In the genomic region with DNA sequence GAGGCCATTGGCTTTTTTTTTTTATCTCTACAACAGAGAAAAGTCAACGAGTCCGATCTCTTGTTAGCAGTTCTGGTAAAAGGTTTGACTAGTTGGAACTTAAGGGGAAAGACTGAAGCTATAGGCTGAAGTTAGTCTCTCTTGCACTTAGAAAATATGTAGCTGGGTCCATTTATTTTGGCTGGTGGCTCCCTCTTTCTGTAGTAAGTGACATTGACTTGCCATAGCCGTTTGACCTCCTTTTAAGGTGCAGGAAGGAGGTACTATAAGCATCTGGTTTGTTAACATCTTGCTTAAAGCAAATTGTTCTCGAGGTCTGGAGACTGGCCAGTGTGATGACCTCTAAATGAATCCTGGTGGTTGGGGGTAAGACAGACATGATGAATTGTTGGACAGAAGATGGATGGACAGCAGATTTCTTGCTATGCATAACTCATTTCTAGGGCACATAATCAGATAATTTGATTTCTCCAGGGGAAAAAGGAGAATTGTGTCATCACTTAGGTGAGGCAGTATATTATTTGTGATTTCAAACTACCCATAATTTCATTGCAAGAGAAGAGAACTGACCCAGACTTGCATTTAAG, we compare ENCODE assay signal across 8 cellular contexts.
A peak's percentile ranks its signal among the peaks of the same experiment; 100 is the strongest.
DNase-seq lines count a peak whose midpoint lies in the region; ATAC-seq and TF ChIP-seq lines count a peak whose summit lies in the region.

No MANE protein-coding gene starts in this region.

- TF ChIP-seq CTCF in cardiac muscle cell (IDR thresholded peaks at IDR 0.05; ENCODE audit: low read depth, low read length) (peak; percentile 8), left ventricle myocardium inferior (IDR thresholded peaks at IDR 0.05; ENCODE audit: borderline replicate concordance) (no peak), epithelial cell of esophagus (IDR thresholded peaks at IDR 0.05; ENCODE audit: insufficient read depth, low read depth, low read length, missing control alignments) (peak; percentile 46)

- H3K4me2 ChIP-seq in trophoblast cell (ENCODE audit: low read length), result no peak overlapping the region

- no peak overlapping the region for H2AFZ ChIP-seq in trophoblast cell (ENCODE audit: insufficient read depth, low read length, poor library complexity)

- no peak overlapping the region for H4K12ac ChIP-seq in trophoblast cell (ENCODE audit: low read depth, low read length)

- no peaks in the 10 kb centered on the region for H3K79me2 ChIP-seq in trophoblast cell (ENCODE audit: control insufficient read depth, insufficient read depth, low read length, poor library complexity)

- ATAC-seq in GM19328 (IDR thresholded peaks at IDR 0.05; ENCODE audit: unreplicated experiment), result no peak

- H3K79me1 ChIP-seq in trophoblast cell (ENCODE audit: low read length), result no peaks in the 10 kb centered on the region

- no peaks in the 10 kb centered on the region for H3K9me3 ChIP-seq in cardiac muscle cell (ENCODE audit: low read depth)
- H3K9me3 ChIP-seq in left ventricle myocardium inferior (replicated peaks), result no peaks in the 10 kb centered on the region
- no peaks in the 10 kb centered on the region for H3K9me3 ChIP-seq in trophoblast cell (ENCODE audit: insufficient read depth, low read depth, low read length)

- H3K14ac ChIP-seq in trophoblast cell (ENCODE audit: low read length), result no peak overlapping the region

- no peak overlapping the region for H3K23ac ChIP-seq in trophoblast cell (ENCODE audit: low read length)

- H3K4me3 ChIP-seq in cardiac muscle cell (no peak overlapping the region), left ventricle myocardium inferior (no peak overlapping the region), epithelial cell of esophagus (ENCODE audit: low read length) (no peak overlapping the region), trophoblast cell (ENCODE audit: low read depth, low read length) (no peak overlapping the region)

- H3K9ac ChIP-seq in trophoblast cell (ENCODE audit: low read length), result no peak overlapping the region

- H3K36me3 ChIP-seq in cardiac muscle cell (peaks cover 21% of the 10 kb centered on the region), left ventricle myocardium inferior (peaks cover 43% of the 10 kb centered on the region), trophoblast cell (ENCODE audit: control insufficient read depth in 1 of 2, insufficient read depth in 2 of 2, low read length in 2 of 2) (peaks cover 8 to 15% of the 10 kb centered on the region in 2 experiments)

- H3K4me1 ChIP-seq in cardiac muscle cell (ENCODE audit: low read depth), result no peaks in the 10 kb centered on the region
- no peaks in the 10 kb centered on the region for H3K4me1 ChIP-seq in left ventricle myocardium inferior
- H3K4me1 ChIP-seq in trophoblast cell (ENCODE audit: control insufficient read depth in 1 of 2, insufficient read depth in 2 of 2, low read length in 2 of 2), result no peaks in the 10 kb centered on the region

- intact Hi-C loops in left ventricle myocardium inferior (cut with micrococcal nuclease), result no loop called here

- H3K27ac ChIP-seq in cardiac muscle cell (no peak overlapping the region), left ventricle myocardium inferior (replicated peaks) (no peak overlapping the region), trophoblast cell (ENCODE audit: low read depth, low read length) (no peak overlapping the region)

- DNase-seq in cardiac muscle cell (ENCODE audit: low read depth in 1 of 2, low spot score in 1 of 2) (peak; percentile 8 to 31), left ventricle myocardium inferior (no peak), NAMALWA (ENCODE audit: low spot score) (peak; percentile 53), epithelial cell of esophagus (ENCODE audit: low read depth) (peak; percentile 44), NCI-H1436 (lab: John Stamatoyannopoulos, UW) (no peak), trophoblast cell (no peak), 8988T (no peak)

- no peak overlapping the region for H2BK5ac ChIP-seq in trophoblast cell (ENCODE audit: low read depth, low read length, poor library complexity)

- no peak overlapping the region for H4K91ac ChIP-seq in trophoblast cell (ENCODE audit: low read depth, low read length)

- H3K27me3 ChIP-seq in cardiac muscle cell (no peaks in the 10 kb centered on the region), left ventricle myocardium inferior (ENCODE audit: low read depth) (no peaks in the 10 kb centered on the region), trophoblast cell (ENCODE audit: insufficient read depth, low read length) (no peaks in the 10 kb centered on the region)

- H3K4ac ChIP-seq in trophoblast cell (ENCODE audit: low read depth, low read length), result no peak overlapping the region

- no peak overlapping the region for H2AK5ac ChIP-seq in trophoblast cell (ENCODE audit: low read length)

- no peak overlapping the region for H2BK12ac ChIP-seq in trophoblast cell (ENCODE audit: low read length)

- H4K8ac ChIP-seq in trophoblast cell (ENCODE audit: low read depth, low read length), result no peak overlapping the region

- WGBS in trophoblast cell (ENCODE audit: extremely low coverage, insufficient coverage, insufficient read length), result no CpG with 5 or more reads among the region's 4 CpGs

- no peak overlapping the region for H2BK120ac ChIP-seq in trophoblast cell (ENCODE audit: insufficient read depth, low read length, poor library complexity)

- H3K18ac ChIP-seq in trophoblast cell (ENCODE audit: low read length), result no peak overlapping the region

Comparison
In these comparisons a context has a peak if more than half of its experiments do, and no peak if none do; other contexts are left out.
1. DNase-seq: peak in cardiac muscle cell (2 of 2), NAMALWA (single experiment) and epithelial cell of esophagus (single experiment); none in left ventricle myocardium inferior (single experiment), NCI-H1436 (single experiment), trophoblast cell (0 of 2) and 8988T (single experiment).